In the genomic region with DNA sequence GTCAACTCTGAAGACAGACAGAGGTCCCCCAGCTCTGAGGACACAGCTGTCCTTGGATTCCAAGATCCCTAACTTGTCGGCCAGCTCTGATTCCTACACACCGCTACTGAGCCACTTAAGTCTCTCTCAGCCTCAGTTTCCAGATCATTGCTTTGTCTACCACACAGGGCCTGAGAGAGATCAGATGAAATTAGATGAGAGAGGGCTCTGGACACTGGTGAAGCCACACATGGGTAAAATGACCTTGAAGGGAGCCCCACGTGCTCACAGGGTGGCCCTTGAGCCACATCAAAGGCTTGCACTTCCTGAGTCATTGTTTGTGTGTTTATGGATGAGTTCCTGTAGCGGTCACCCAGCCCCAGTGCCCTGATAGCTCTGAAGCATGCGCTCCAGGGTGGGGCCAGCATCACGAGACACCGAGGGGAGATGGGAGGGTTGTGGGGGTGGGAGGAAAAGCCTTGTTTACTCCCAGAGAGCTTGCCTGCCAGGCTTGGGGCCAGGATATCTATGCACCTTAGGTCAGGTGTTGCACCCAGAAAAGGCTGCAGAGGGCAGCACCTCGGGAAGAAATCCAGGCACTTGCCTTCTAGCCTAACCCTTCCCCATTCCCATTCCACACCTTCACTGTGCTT, we compare ENCODE assay signal across 2 cellular contexts.
TF ChIP-seq lines count a peak whose summit lies in the region.

No MANE protein-coding gene starts in this region.

TF ChIP-seq in K562, 482 proteins besides CTCF, POLR2A, EP300 and RAD21 (continued from another document and continues in another):
- TF ChIP-seq, protein P1, sequence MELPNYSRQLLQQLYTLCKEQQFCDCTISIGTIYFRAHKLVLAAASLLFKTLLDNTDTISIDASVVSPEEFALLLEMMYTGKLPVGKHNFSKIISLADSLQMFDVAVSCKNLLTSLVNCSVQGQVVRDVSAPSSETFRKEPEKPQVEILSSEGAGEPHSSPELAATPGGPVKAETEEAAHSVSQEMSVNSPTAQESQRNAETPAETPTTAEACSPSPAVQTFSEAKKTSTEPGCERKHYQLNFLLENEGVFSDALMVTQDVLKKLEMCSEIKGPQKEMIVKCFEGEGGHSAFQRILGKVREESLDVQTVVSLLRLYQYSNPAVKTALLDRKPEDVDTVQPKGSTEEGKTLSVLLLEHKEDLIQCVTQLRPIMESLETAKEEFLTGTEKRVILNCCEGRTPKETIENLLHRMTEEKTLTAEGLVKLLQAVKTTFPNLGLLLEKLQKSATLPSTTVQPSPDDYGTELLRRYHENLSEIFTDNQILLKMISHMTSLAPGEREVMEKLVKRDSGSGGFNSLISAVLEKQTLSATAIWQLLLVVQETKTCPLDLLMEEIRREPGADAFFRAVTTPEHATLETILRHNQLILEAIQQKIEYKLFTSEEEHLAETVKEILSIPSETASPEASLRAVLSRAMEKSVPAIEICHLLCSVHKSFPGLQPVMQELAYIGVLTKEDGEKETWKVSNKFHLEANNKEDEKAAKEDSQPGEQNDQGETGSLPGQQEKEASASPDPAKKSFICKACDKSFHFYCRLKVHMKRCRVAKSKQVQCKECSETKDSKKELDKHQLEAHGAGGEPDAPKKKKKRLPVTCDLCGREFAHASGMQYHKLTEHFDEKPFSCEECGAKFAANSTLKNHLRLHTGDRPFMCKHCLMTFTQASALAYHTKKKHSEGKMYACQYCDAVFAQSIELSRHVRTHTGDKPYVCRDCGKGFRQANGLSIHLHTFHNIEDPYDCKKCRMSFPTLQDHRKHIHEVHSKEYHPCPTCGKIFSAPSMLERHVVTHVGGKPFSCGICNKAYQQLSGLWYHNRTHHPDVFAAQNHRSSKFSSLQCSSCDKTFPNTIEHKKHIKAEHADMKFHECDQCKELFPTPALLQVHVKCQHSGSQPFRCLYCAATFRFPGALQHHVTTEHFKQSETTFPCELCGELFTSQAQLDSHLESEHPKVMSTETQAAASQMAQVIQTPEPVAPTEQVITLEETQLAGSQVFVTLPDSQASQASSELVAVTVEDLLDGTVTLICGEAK (IDR thresholded peaks at IDR 0.05), result no peak
- TF ChIP-seq, protein P1 (CRISPR knock-in tag; IDR thresholded peaks at IDR 0.05), result no peak
- TF ChIP-seq, protein P2, sequence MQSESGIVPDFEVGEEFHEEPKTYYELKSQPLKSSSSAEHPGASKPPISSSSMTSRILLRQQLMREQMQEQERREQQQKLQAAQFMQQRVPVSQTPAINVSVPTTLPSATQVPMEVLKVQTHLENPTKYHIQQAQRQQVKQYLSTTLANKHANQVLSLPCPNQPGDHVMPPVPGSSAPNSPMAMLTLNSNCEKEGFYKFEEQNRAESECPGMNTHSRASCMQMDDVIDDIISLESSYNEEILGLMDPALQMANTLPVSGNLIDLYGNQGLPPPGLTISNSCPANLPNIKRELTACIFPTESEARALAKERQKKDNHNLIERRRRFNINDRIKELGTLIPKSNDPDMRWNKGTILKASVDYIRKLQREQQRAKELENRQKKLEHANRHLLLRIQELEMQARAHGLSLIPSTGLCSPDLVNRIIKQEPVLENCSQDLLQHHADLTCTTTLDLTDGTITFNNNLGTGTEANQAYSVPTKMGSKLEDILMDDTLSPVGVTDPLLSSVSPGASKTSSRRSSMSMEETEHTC (IDR thresholded peaks at IDR 0.05), result peak; percentile 93
- no peak for TF ChIP-seq MTA1 (IDR thresholded peaks at IDR 0.05; ENCODE audit: borderline replicate concordance)
- no peak for TF ChIP-seq RUNX1 (IDR thresholded peaks at IDR 0.05; ENCODE audit: low read depth)
- no peak for TF ChIP-seq ETV6 (IDR thresholded peaks at IDR 0.05; ENCODE audit: borderline replicate concordance in 1 of 2, low read depth in 2 of 2, low read length in 1 of 2)
- no peak for TF ChIP-seq ETV6 (CRISPR knock-in tag; IDR thresholded peaks at IDR 0.05; ENCODE audit: borderline replicate concordance)
- TF ChIP-seq NUFIP1 (IDR thresholded peaks at IDR 0.05; ENCODE audit: partially characterized antibody), result no peak
- no peak for TF ChIP-seq ZNF584 (CRISPR knock-in tag; IDR thresholded peaks at IDR 0.05; ENCODE audit: low read depth)
- no peak for TF ChIP-seq NR2C1 (IDR thresholded peaks at IDR 0.05)
- peak; percentile 71 for TF ChIP-seq NR2C1 (tag; IDR thresholded peaks at IDR 0.05)
- peak; percentile 37; the same call in 1 of the 2 replicates for TF ChIP-seq MAFG (tag; conservative IDR thresholded peaks at IDR 0.05)
- TF ChIP-seq CAMTA2 (CRISPR knock-in tag; conservative IDR thresholded peaks at IDR 0.05), result no peak
- no peak for TF ChIP-seq ZKSCAN1 (IDR thresholded peaks at IDR 0.05; ENCODE audit: low read depth, low read length)
- peak; percentile 23; the same call in 1 of the 2 replicates for TF ChIP-seq EGR1 (conservative IDR thresholded peaks at IDR 0.05)
- no peak for TF ChIP-seq RBM22 (IDR thresholded peaks at IDR 0.05; ENCODE audit: low read depth, low read length, poor library complexity, severe bottlenecking)
- no peak for TF ChIP-seq BCOR (IDR thresholded peaks at IDR 0.05)
- TF ChIP-seq U2AF2 (optimal IDR thresholded peaks at IDR 0.05; ENCODE audit: low read depth, low read length), result no peak
- TF ChIP-seq KAT8 (IDR thresholded peaks at IDR 0.05; ENCODE audit: low read depth), result no peak
- no peak for TF ChIP-seq SP2 (IDR thresholded peaks at IDR 0.05; ENCODE audit: extremely low read depth, low read depth, low read length, poor library complexity, severe bottlenecking)
- no peak for TF ChIP-seq SIN3A (IDR thresholded peaks at IDR 0.05; ENCODE audit: borderline replicate concordance in 2 of 2, control insufficient read depth in 1 of 2, low read depth in 2 of 2, low read length in 2 of 2)

TF ChIP-seq in HepG2, 621 proteins besides CTCF, POLR2A, EP300 and RAD21 (continued from another document and continues in another):
- TF ChIP-seq PAXIP1 (CRISPR knock-in tag; conservative IDR thresholded peaks at IDR 0.05) (peak; percentile 95), MIXL1 (CRISPR knock-in tag; IDR thresholded peaks at IDR 0.05) (peak; percentile 83), THYN1 (CRISPR knock-in tag; IDR thresholded peaks at IDR 0.05; ENCODE audit: borderline replicate concordance, low read depth) (no peak), ZBTB1 (CRISPR knock-in tag; IDR thresholded peaks at IDR 0.05; ENCODE audit: borderline replicate concordance) (no peak), KDM3A (CRISPR knock-in tag; IDR thresholded peaks at IDR 0.05; ENCODE audit: low read depth) (peak; percentile 76; the same call in 1 of the 2 replicates), SALL1 (CRISPR knock-in tag; IDR thresholded peaks at IDR 0.05) (peak; percentile 100), FOXM1 (CRISPR knock-in tag; IDR thresholded peaks at IDR 0.05) (no peak), ZNF670 (CRISPR knock-in tag; IDR thresholded peaks at IDR 0.05; ENCODE audit: borderline replicate concordance) (no peak), NFE2 (CRISPR knock-in tag; IDR thresholded peaks at IDR 0.05) (peak; percentile 98), ZNF570 (CRISPR knock-in tag; IDR thresholded peaks at IDR 0.05; ENCODE audit: borderline replicate concordance) (no peak), HOXA3 (CRISPR knock-in tag; IDR thresholded peaks at IDR 0.05) (peak; percentile 91), ZNF160 (CRISPR knock-in tag; IDR thresholded peaks at IDR 0.05) (no peak), CCDC6 (CRISPR knock-in tag; IDR thresholded peaks at IDR 0.05) (peak; percentile 87; the same call in 1 of the 2 replicates), SOX13 (IDR thresholded peaks at IDR 0.05) (peak; percentile 94), SOX13 (CRISPR knock-in tag; conservative IDR thresholded peaks at IDR 0.05 in 1 of 2, IDR thresholded peaks at IDR 0.05 in 1 of 2) (peak in 1 of 2 experiments; percentile 98; a peak in 2 of 4 replicates), ZNF224 (CRISPR knock-in tag; IDR thresholded peaks at IDR 0.05) (peak; percentile 76; the same call in 1 of the 2 replicates), TCF12 (IDR thresholded peaks at IDR 0.05) (no peak), TCF12 (CRISPR knock-in tag; IDR thresholded peaks at IDR 0.05) (peak; percentile 93), ZFP36L1 (CRISPR knock-in tag; IDR thresholded peaks at IDR 0.05) (peak; percentile 98), SMAD9 (CRISPR knock-in tag; IDR thresholded peaks at IDR 0.05) (no peak), ZNF792 (CRISPR knock-in tag; IDR thresholded peaks at IDR 0.05) (peak; percentile 94)
- TF ChIP-seq, protein P3, sequence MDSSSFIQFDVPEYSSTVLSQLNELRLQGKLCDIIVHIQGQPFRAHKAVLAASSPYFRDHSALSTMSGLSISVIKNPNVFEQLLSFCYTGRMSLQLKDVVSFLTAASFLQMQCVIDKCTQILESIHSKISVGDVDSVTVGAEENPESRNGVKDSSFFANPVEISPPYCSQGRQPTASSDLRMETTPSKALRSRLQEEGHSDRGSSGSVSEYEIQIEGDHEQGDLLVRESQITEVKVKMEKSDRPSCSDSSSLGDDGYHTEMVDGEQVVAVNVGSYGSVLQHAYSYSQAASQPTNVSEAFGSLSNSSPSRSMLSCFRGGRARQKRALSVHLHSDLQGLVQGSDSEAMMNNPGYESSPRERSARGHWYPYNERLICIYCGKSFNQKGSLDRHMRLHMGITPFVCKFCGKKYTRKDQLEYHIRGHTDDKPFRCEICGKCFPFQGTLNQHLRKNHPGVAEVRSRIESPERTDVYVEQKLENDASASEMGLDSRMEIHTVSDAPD (CRISPR knock-in tag; IDR thresholded peaks at IDR 0.05), result peak; percentile 86
- TF ChIP-seq, protein P4, sequence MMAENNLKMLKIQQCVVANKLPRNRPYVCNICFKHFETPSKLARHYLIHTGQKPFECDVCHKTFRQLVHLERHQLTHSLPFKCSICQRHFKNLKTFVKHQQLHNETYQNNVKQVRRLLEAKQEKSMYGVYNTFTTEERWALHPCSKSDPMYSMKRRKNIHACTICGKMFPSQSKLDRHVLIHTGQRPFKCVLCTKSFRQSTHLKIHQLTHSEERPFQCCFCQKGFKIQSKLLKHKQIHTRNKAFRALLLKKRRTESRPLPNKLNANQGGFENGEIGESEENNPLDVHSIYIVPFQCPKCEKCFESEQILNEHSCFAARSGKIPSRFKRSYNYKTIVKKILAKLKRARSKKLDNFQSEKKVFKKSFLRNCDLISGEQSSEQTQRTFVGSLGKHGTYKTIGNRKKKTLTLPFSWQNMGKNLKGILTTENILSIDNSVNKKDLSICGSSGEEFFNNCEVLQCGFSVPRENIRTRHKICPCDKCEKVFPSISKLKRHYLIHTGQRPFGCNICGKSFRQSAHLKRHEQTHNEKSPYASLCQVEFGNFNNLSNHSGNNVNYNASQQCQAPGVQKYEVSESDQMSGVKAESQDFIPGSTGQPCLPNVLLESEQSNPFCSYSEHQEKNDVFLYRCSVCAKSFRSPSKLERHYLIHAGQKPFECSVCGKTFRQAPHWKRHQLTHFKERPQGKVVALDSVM (CRISPR knock-in tag; IDR thresholded peaks at IDR 0.05), result peak; percentile 67
